15 cellular contexts compared by ENCODE assay signal in genomic region chr4:11843927-11844326, GRCh38.
"Had no signal": no experiment of that assay in that cellular context is flagged by ENCODE, and none has a peak within 500 bp of the region (broad histone marks: within the 10 kb centered on the region; RNA-seq: fewer than 3 reads in every experiment).

No MANE protein-coding gene starts in this region.

- H3K27me3 Mint-ChIP-seq: activated CD8-positive, alpha-beta memory T cell treated with anti-CD3 and anti-CD28 coated beads, Interleukin-2, amount 10 ng/mL, durations not matched to agents 7 days and 5 days; activated T-cell treated with anti-CD3 and anti-CD28 coated beads, Interleukin-2, amount 50 U/mL, for 24 hours; T-helper 17 cell had no signal

- ATAC-seq: activated CD8-positive, alpha-beta memory T cell treated with anti-CD3 and anti-CD28 coated beads, Interleukin-2, amount 10 ng/mL, durations not matched to agents 7 days and 5 days; activated naive CD4-positive, alpha-beta T cell treated with anti-CD3 and anti-CD28 coated beads, Interleukin-2, amount 50 U/mL, for 72 hours; left lung; pancreas; T-helper 17 cell had no signal

- H3K27ac Mint-ChIP-seq: activated CD8-positive, alpha-beta memory T cell treated with anti-CD3 and anti-CD28 coated beads, Interleukin-2, amount 10 ng/mL, durations not matched to agents 7 days and 5 days; activated naive CD4-positive, alpha-beta T cell treated with anti-CD3 and anti-CD28 coated beads, Interleukin-2, amount 50 U/mL, for 72 hours; activated T-cell treated with anti-CD3 and anti-CD28 coated beads, Interleukin-2, amount 50 U/mL, for 24 hours; T-helper 17 cell had no signal

- H3K4me1 ChIP-seq: breast epithelium, esophagus squamous epithelium, pancreas had no signal

- H3K4me1 Mint-ChIP-seq: activated CD8-positive, alpha-beta memory T cell treated with anti-CD3 and anti-CD28 coated beads, Interleukin-2, amount 10 ng/mL, durations not matched to agents 7 days and 5 days; T-helper 17 cell had no signal

- H3K27ac ChIP-seq: breast epithelium, esophagus squamous epithelium, left lung, pancreas had no signal

- H3K4me3 ChIP-seq: breast epithelium, esophagus squamous epithelium, left lung, pancreas had no signal

- DNase-seq: activated CD4-positive, alpha-beta T cell treated with anti-CD3 and anti-CD28 coated beads for 1 hour; activated CD4-positive, alpha-beta T cell treated with anti-CD3 and anti-CD28 coated beads, Interleukin-2, amount 50 U/mL, for 48 hours; activated CD8-positive, alpha-beta memory T cell treated with anti-CD3 and anti-CD28 coated beads, Interleukin-2, amount 10 ng/mL, durations not matched to agents 7 days and 5 days; activated effector memory CD4-positive, alpha-beta T cell treated with anti-CD3 and anti-CD28 coated beads, Interleukin-2, amount 50 U/mL, for 16 hours; activated T-cell treated with anti-CD3 and anti-CD28 coated beads, Interleukin-2, amount 50 U/mL, for 24 hours; aorta; esophagus squamous epithelium; foreskin fibroblast; left lung; pancreas; small intestine; stimulated activated naive CD4-positive, alpha-beta T cell; T-helper 17 cell had no signal

- H3K36me3 ChIP-seq: breast epithelium, esophagus squamous epithelium, left lung, pancreas had no signal

- H3K27me3 ChIP-seq: breast epithelium, esophagus squamous epithelium, left lung, pancreas had no signal

- H3K9me3 ChIP-seq: breast epithelium, esophagus squamous epithelium, left lung, pancreas had no signal

- H3K4me3 Mint-ChIP-seq: activated CD8-positive, alpha-beta memory T cell treated with anti-CD3 and anti-CD28 coated beads, Interleukin-2, amount 10 ng/mL, durations not matched to agents 7 days and 5 days; activated T-cell treated with anti-CD3 and anti-CD28 coated beads, Interleukin-2, amount 50 U/mL, for 24 hours; T-helper 17 cell had no signal
